Comparison of ENCODE assay signal across 1 cellular context in genomic region chr1:155244368-155245162, GRCh38.
TF ChIP-seq lines count a peak whose summit lies in the region.

No MANE protein-coding gene starts in this region.

TF ChIP-seq in WTC11, 78 proteins besides CTCF, POLR2A, EP300 and RAD21 (continued from another document and continues in another):
- TF ChIP-seq ATF2 (CRISPR knock-in tag; IDR thresholded peaks at IDR 0.05; ENCODE audit: borderline replicate concordance, low read depth) = no peak
- no peak for TF ChIP-seq ZNF671 (CRISPR knock-in tag; IDR thresholded peaks at IDR 0.05)
- no peak for TF ChIP-seq AR (CRISPR knock-in tag; IDR thresholded peaks at IDR 0.05)
- no peak for TF ChIP-seq ZSCAN18 (CRISPR knock-in tag; IDR thresholded peaks at IDR 0.05)
- TF ChIP-seq PRRX2 (CRISPR knock-in tag; IDR thresholded peaks at IDR 0.05) = no peak
- no peak for TF ChIP-seq MLX (CRISPR knock-in tag; IDR thresholded peaks at IDR 0.05)
- TF ChIP-seq JUN (CRISPR knock-in tag; IDR thresholded peaks at IDR 0.05) = peak; percentile 40; the same call in 1 of the 2 replicates
- TF ChIP-seq, protein P1, sequence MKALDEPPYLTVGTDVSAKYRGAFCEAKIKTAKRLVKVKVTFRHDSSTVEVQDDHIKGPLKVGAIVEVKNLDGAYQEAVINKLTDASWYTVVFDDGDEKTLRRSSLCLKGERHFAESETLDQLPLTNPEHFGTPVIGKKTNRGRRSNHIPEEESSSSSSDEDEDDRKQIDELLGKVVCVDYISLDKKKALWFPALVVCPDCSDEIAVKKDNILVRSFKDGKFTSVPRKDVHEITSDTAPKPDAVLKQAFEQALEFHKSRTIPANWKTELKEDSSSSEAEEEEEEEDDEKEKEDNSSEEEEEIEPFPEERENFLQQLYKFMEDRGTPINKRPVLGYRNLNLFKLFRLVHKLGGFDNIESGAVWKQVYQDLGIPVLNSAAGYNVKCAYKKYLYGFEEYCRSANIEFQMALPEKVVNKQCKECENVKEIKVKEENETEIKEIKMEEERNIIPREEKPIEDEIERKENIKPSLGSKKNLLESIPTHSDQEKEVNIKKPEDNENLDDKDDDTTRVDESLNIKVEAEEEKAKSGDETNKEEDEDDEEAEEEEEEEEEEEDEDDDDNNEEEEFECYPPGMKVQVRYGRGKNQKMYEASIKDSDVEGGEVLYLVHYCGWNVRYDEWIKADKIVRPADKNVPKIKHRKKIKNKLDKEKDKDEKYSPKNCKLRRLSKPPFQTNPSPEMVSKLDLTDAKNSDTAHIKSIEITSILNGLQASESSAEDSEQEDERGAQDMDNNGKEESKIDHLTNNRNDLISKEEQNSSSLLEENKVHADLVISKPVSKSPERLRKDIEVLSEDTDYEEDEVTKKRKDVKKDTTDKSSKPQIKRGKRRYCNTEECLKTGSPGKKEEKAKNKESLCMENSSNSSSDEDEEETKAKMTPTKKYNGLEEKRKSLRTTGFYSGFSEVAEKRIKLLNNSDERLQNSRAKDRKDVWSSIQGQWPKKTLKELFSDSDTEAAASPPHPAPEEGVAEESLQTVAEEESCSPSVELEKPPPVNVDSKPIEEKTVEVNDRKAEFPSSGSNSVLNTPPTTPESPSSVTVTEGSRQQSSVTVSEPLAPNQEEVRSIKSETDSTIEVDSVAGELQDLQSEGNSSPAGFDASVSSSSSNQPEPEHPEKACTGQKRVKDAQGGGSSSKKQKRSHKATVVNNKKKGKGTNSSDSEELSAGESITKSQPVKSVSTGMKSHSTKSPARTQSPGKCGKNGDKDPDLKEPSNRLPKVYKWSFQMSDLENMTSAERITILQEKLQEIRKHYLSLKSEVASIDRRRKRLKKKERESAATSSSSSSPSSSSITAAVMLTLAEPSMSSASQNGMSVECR (CRISPR knock-in tag; IDR thresholded peaks at IDR 0.05; ENCODE audit: borderline replicate concordance) = peak; percentile 85; the same call in 1 of the 2 replicates
- peak; percentile 62 for TF ChIP-seq NFYB (CRISPR knock-in tag; conservative IDR thresholded peaks at IDR 0.05; ENCODE audit: low read depth)
- TF ChIP-seq CREM (CRISPR knock-in tag; IDR thresholded peaks at IDR 0.05) = peak; percentile 68
- TF ChIP-seq E2F4 (CRISPR knock-in tag; IDR thresholded peaks at IDR 0.05; ENCODE audit: borderline replicate concordance, low read depth) = peak; percentile 96
- TF ChIP-seq ZNF138 (CRISPR knock-in tag; conservative IDR thresholded peaks at IDR 0.05) = no peak
- TF ChIP-seq ESRRA (CRISPR knock-in tag; IDR thresholded peaks at IDR 0.05; ENCODE audit: borderline replicate concordance) = peak; percentile 89; the same call in 1 of the 2 replicates
- no peak for TF ChIP-seq CBFB (CRISPR knock-in tag; IDR thresholded peaks at IDR 0.05; ENCODE audit: low read depth)
- no peak for TF ChIP-seq CDX4 (CRISPR knock-in tag; IDR thresholded peaks at IDR 0.05; ENCODE audit: borderline replicate concordance)
- peak; percentile 100 for TF ChIP-seq E2F5 (CRISPR knock-in tag; IDR thresholded peaks at IDR 0.05)
- TF ChIP-seq ATF1 (CRISPR knock-in tag; IDR thresholded peaks at IDR 0.05) = no peak
- TF ChIP-seq GRHL2 (CRISPR knock-in tag; IDR thresholded peaks at IDR 0.05; ENCODE audit: insufficient replicate concordance, severe bottlenecking) = no peak
- no peak for TF ChIP-seq ZNF396 (CRISPR knock-in tag; IDR thresholded peaks at IDR 0.05; ENCODE audit: borderline replicate concordance)
- TF ChIP-seq TEAD4 (CRISPR knock-in tag; IDR thresholded peaks at IDR 0.05) = no peak
- TF ChIP-seq, protein P2, sequence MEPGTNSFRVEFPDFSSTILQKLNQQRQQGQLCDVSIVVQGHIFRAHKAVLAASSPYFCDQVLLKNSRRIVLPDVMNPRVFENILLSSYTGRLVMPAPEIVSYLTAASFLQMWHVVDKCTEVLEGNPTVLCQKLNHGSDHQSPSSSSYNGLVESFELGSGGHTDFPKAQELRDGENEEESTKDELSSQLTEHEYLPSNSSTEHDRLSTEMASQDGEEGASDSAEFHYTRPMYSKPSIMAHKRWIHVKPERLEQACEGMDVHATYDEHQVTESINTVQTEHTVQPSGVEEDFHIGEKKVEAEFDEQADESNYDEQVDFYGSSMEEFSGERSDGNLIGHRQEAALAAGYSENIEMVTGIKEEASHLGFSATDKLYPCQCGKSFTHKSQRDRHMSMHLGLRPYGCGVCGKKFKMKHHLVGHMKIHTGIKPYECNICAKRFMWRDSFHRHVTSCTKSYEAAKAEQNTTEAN (CRISPR knock-in tag; IDR thresholded peaks at IDR 0.05) = no peak
- TF ChIP-seq, protein P3, sequence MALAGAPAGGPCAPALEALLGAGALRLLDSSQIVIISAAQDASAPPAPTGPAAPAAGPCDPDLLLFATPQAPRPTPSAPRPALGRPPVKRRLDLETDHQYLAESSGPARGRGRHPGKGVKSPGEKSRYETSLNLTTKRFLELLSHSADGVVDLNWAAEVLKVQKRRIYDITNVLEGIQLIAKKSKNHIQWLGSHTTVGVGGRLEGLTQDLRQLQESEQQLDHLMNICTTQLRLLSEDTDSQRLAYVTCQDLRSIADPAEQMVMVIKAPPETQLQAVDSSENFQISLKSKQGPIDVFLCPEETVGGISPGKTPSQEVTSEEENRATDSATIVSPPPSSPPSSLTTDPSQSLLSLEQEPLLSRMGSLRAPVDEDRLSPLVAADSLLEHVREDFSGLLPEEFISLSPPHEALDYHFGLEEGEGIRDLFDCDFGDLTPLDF (CRISPR knock-in tag; IDR thresholded peaks at IDR 0.05) = peak; percentile 83
- 0 out of 2 replicates have a peak, but pooled peaks have one; percentile 70 for TF ChIP-seq CREB1 (CRISPR knock-in tag; IDR thresholded peaks at IDR 0.05)
- TF ChIP-seq MXD4 (CRISPR knock-in tag; IDR thresholded peaks at IDR 0.05; ENCODE audit: borderline replicate concordance) = no peak
- TF ChIP-seq, protein P4, sequence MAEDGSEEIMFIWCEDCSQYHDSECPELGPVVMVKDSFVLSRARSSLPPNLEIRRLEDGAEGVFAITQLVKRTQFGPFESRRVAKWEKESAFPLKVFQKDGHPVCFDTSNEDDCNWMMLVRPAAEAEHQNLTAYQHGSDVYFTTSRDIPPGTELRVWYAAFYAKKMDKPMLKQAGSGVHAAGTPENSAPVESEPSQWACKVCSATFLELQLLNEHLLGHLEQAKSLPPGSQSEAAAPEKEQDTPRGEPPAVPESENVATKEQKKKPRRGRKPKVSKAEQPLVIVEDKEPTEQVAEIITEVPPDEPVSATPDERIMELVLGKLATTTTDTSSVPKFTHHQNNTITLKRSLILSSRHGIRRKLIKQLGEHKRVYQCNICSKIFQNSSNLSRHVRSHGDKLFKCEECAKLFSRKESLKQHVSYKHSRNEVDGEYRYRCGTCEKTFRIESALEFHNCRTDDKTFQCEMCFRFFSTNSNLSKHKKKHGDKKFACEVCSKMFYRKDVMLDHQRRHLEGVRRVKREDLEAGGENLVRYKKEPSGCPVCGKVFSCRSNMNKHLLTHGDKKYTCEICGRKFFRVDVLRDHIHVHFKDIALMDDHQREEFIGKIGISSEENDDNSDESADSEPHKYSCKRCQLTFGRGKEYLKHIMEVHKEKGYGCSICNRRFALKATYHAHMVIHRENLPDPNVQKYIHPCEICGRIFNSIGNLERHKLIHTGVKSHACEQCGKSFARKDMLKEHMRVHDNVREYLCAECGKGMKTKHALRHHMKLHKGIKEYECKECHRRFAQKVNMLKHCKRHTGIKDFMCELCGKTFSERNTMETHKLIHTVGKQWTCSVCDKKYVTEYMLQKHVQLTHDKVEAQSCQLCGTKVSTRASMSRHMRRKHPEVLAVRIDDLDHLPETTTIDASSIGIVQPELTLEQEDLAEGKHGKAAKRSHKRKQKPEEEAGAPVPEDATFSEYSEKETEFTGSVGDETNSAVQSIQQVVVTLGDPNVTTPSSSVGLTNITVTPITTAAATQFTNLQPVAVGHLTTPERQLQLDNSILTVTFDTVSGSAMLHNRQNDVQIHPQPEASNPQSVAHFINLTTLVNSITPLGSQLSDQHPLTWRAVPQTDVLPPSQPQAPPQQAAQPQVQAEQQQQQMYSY (CRISPR knock-in tag; IDR thresholded peaks at IDR 0.05) = peak; percentile 46
- TF ChIP-seq AFF4 (CRISPR knock-in tag; IDR thresholded peaks at IDR 0.05; ENCODE audit: borderline replicate concordance) = no peak; the same call in 1 of the 2 replicates
